1 cellular context compared by ENCODE assay signal in the genomic region with DNA sequence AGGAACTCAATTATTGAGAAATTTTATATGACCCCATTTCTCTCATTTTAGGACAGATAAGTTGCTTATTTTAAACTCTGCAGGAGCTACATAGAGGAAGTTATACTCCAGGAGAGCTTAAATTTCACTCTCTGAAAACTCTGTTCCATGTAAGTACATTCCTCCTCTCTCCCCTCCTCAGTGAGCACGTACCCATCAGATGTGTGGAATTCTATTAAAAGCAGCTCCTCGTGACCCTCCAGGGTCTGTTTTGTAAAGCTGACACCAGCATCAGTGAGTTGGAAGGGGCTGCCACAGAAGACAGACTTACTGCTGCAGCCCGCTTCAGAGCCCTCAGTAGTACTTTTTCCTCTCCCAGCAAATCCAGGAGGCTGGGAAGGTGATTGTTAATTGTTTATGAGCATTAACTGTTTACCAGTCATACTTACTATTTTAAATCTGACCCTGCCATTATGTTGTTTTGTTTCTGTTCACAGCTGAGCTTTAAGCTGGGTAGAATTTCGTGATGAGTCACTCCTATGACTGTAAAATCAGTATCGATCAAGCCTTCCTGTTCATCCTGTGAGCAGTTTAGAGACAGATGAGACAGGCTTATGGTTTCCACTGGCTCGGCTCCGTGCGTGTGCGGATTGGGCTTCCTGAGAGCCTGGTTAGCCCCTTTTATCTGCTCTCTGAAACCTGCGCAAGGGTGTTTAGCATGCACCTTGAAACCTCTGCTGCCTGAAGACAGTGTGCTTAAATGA.
TF ChIP-seq lines count a peak whose summit lies in the region.

No MANE protein-coding gene starts in this region.

TF ChIP-seq in HepG2, 621 proteins besides CTCF, POLR2A, EP300 and RAD21 (continued from another document):
- TF ChIP-seq HOMEZ (CRISPR knock-in tag; IDR thresholded peaks at IDR 0.05; ENCODE audit: low read depth) (peak; percentile 79; the same call in 1 of the 2 replicates), ZBTB20 (CRISPR knock-in tag; IDR thresholded peaks at IDR 0.05; ENCODE audit: borderline replicate concordance, low read depth) (no peak), TOE1 (CRISPR knock-in tag; IDR thresholded peaks at IDR 0.05) (no peak), FOSL2 (CRISPR knock-in tag; IDR thresholded peaks at IDR 0.05) (peak; percentile 89), RBM22 (optimal IDR thresholded peaks at IDR 0.05; ENCODE audit: low read length) (peak; percentile 16), ZNF772 (CRISPR knock-in tag; IDR thresholded peaks at IDR 0.05) (no peak), AGO2 (optimal IDR thresholded peaks at IDR 0.05; ENCODE audit: low read depth, low read length) (no peak), ZFP37 (CRISPR knock-in tag; IDR thresholded peaks at IDR 0.05; ENCODE audit: borderline replicate concordance) (no peak), GATAD2A (CRISPR knock-in tag; IDR thresholded peaks at IDR 0.05) (peak; percentile 22; the same call in 1 of the 2 replicates), ZNF138 (CRISPR knock-in tag; IDR thresholded peaks at IDR 0.05; ENCODE audit: low read depth) (no peak), RFXANK (CRISPR knock-in tag; IDR thresholded peaks at IDR 0.05) (no peak), ARNT (IDR thresholded peaks at IDR 0.05) (no peak), SOX5 (CRISPR knock-in tag; IDR thresholded peaks at IDR 0.05; ENCODE audit: borderline replicate concordance) (peak; percentile 34; the same call in 1 of the 2 replicates), SAP130 (CRISPR knock-in tag; IDR thresholded peaks at IDR 0.05; ENCODE audit: low read depth) (peak; percentile 67), CREB1 (IDR thresholded peaks at IDR 0.05) (peak; percentile 43), CREB1 (CRISPR knock-in tag; IDR thresholded peaks at IDR 0.05) (no peak), ZNF782 (CRISPR knock-in tag; IDR thresholded peaks at IDR 0.05; ENCODE audit: borderline replicate concordance) (no peak), PRPF4 (IDR thresholded peaks at IDR 0.05; ENCODE audit: low read depth, low read length, poor library complexity, severe bottlenecking) (no peak), CAMTA2 (CRISPR knock-in tag; IDR thresholded peaks at IDR 0.05; ENCODE audit: borderline replicate concordance) (no peak)
- TF ChIP-seq, protein P1, sequence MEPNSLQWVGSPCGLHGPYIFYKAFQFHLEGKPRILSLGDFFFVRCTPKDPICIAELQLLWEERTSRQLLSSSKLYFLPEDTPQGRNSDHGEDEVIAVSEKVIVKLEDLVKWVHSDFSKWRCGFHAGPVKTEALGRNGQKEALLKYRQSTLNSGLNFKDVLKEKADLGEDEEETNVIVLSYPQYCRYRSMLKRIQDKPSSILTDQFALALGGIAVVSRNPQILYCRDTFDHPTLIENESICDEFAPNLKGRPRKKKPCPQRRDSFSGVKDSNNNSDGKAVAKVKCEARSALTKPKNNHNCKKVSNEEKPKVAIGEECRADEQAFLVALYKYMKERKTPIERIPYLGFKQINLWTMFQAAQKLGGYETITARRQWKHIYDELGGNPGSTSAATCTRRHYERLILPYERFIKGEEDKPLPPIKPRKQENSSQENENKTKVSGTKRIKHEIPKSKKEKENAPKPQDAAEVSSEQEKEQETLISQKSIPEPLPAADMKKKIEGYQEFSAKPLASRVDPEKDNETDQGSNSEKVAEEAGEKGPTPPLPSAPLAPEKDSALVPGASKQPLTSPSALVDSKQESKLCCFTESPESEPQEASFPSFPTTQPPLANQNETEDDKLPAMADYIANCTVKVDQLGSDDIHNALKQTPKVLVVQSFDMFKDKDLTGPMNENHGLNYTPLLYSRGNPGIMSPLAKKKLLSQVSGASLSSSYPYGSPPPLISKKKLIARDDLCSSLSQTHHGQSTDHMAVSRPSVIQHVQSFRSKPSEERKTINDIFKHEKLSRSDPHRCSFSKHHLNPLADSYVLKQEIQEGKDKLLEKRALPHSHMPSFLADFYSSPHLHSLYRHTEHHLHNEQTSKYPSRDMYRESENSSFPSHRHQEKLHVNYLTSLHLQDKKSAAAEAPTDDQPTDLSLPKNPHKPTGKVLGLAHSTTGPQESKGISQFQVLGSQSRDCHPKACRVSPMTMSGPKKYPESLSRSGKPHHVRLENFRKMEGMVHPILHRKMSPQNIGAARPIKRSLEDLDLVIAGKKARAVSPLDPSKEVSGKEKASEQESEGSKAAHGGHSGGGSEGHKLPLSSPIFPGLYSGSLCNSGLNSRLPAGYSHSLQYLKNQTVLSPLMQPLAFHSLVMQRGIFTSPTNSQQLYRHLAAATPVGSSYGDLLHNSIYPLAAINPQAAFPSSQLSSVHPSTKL (CRISPR knock-in tag; IDR thresholded peaks at IDR 0.05), result 0 out of 2 replicates have a peak, but pooled peaks have one; percentile 22
- TF ChIP-seq, protein P2, sequence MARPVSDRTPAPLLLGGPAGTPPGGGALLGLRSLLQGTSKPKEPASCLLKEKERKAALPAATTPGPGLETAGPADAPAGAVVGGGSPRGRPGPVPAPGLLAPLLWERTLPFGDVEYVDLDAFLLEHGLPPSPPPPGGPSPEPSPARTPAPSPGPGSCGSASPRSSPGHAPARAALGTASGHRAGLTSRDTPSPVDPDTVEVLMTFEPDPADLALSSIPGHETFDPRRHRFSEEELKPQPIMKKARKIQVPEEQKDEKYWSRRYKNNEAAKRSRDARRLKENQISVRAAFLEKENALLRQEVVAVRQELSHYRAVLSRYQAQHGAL (CRISPR knock-in tag; IDR thresholded peaks at IDR 0.05; ENCODE audit: not compliant biosample characterization), result no peak
- TF ChIP-seq, protein P3, sequence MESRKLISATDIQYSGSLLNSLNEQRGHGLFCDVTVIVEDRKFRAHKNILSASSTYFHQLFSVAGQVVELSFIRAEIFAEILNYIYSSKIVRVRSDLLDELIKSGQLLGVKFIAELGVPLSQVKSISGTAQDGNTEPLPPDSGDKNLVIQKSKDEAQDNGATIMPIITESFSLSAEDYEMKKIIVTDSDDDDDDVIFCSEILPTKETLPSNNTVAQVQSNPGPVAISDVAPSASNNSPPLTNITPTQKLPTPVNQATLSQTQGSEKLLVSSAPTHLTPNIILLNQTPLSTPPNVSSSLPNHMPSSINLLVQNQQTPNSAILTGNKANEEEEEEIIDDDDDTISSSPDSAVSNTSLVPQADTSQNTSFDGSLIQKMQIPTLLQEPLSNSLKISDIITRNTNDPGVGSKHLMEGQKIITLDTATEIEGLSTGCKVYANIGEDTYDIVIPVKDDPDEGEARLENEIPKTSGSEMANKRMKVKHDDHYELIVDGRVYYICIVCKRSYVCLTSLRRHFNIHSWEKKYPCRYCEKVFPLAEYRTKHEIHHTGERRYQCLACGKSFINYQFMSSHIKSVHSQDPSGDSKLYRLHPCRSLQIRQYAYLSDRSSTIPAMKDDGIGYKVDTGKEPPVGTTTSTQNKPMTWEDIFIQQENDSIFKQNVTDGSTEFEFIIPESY (CRISPR knock-in tag; IDR thresholded peaks at IDR 0.05), result peak; percentile 78
